In the genomic region with DNA sequence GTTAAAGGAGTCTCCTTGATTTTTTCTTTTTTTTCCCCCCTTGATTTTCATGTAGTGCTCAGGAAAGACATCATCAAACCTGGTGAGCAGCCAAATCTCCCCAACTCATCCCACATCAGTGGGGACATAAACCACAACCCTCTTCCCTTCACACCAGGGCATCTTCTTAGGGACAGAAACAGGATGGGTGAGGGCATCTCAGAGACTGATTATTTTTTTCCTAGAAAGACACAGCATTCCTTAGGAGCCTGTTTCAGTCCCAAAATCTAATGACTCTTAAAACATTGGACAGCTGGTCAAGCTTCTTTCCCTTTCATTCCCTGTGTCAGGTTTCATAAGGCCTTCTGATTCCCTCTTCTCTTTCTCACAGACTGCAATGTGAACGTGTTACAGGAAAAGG, we compare ENCODE assay signal across 20 cellular contexts.
"Had no signal": no experiment of that assay in that cellular context is flagged by ENCODE, and none has a peak within 500 bp of the region (broad histone marks: within the 10 kb centered on the region; RNA-seq: fewer than 3 reads in every experiment).

No MANE protein-coding gene starts in this region.

- H3K27me3 Mint-ChIP-seq: naive thymus-derived CD4-positive, alpha-beta T cell; type B pancreatic cell had no signal

- H3K9me3 ChIP-seq: esophagus muscularis mucosa, gastrocnemius medialis, heart right ventricle, right atrium auricular region, suprapubic skin, thyroid gland had no signal

- H3K27me3 ChIP-seq: esophagus muscularis mucosa, gastrocnemius medialis, heart right ventricle, right atrium auricular region, suprapubic skin, thyroid gland had no signal

- H3K4me1 ChIP-seq: gastrocnemius medialis, right atrium auricular region, suprapubic skin had no signal

- H3K27ac Mint-ChIP-seq: type B pancreatic cell had no signal

- H3K36me3 Mint-ChIP-seq: mesothelial cell of epicardium, type B pancreatic cell had no signal

- H3K4me3 Mint-ChIP-seq: mesothelial cell of epicardium; naive thymus-derived CD4-positive, alpha-beta T cell; nephron progenitor cell; type B pancreatic cell had no signal

- ATAC-seq: gastrocnemius medialis; heart right ventricle; left lobe of liver; naive thymus-derived CD4-positive, alpha-beta T cell; stimulated activated naive CD8-positive, alpha-beta T cell treated with anti-CD3 and anti-CD28 coated beads, Interleukin-15, Interleukin-2, amounts not matched to agents 100 U/mL and 50 U/mL, for 24 hours had no signal

- H3K9me3 Mint-ChIP-seq: mesothelial cell of epicardium, nephron progenitor cell, type B pancreatic cell had no signal

- H3K4me2 ChIP-seq: smooth muscle cell had no signal

- H3K4me3 ChIP-seq: coronary artery, esophagus muscularis mucosa, gastrocnemius medialis, heart right ventricle, right atrium auricular region, smooth muscle cell, suprapubic skin, thyroid gland had no signal

- H3K36me3 ChIP-seq: esophagus muscularis mucosa, gastrocnemius medialis, heart right ventricle, right atrium auricular region, suprapubic skin, thyroid gland had no signal

- H3K27ac ChIP-seq: coronary artery, epithelial cell of prostate, esophagus muscularis mucosa, gastrocnemius medialis, heart right ventricle, right atrium auricular region, suprapubic skin, thyroid gland had no signal

- DNase-seq: effector CD8-positive, alpha-beta T cell; gastrocnemius medialis; heart right ventricle; hypothalamus; islet precursor cell; naive thymus-derived CD4-positive, alpha-beta T cell; nephron progenitor cell; posterior cingulate gyrus; stimulated activated CD4-positive, alpha-beta T cell treated with anti-CD3 and anti-CD28 coated beads, Interleukin-2, amount 100 ng/mL, for 48 hours; stimulated activated naive CD8-positive, alpha-beta T cell treated with anti-CD3 and anti-CD28 coated beads, Interleukin-15, Interleukin-2, amounts not matched to agents 100 U/mL and 50 U/mL, for 24 hours; thyroid gland had no signal
